1 cellular context compared by ENCODE assay signal in the genomic region with DNA sequence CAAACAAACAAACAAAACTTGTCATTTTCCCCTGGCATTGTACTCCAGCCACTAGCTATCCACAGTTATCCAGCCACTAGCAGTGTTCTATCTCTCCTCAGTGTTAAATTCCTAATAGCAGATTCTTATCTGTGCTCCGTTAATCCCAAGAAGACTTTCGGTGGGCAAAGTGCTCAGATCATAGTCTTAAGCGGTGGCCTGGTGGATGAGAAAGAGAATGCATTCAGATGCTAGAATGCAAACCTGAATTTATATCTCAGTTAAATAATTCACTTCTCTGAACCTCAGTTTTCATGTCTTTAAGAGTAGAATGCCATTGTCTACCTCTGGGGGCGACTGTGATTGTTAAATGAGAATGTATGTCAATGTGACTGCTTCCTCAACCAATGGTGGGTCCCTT.
TF ChIP-seq lines count a peak whose summit lies in the region.

No MANE protein-coding gene starts in this region.

TF ChIP-seq in GM23338, 12 proteins besides CTCF, POLR2A, EP300 and RAD21 (continued from another document):
- TF ChIP-seq, protein P1, sequence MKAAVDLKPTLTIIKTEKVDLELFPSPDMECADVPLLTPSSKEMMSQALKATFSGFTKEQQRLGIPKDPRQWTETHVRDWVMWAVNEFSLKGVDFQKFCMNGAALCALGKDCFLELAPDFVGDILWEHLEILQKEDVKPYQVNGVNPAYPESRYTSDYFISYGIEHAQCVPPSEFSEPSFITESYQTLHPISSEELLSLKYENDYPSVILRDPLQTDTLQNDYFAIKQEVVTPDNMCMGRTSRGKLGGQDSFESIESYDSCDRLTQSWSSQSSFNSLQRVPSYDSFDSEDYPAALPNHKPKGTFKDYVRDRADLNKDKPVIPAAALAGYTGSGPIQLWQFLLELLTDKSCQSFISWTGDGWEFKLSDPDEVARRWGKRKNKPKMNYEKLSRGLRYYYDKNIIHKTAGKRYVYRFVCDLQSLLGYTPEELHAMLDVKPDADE (IDR thresholded peaks at IDR 0.05), result no peak
- no peak for TF ChIP-seq ZNF114 (CRISPR knock-in tag; IDR thresholded peaks at IDR 0.05)
- TF ChIP-seq STAT1 (IDR thresholded peaks at IDR 0.05; ENCODE audit: unreplicated experiment), result no peak
- no peak for TF ChIP-seq POLR2AphosphoS5 (IDR thresholded peaks at IDR 0.05; ENCODE audit: low read depth)
- TF ChIP-seq ZNF331 (CRISPR knock-in tag; IDR thresholded peaks at IDR 0.05; ENCODE audit: low read depth), result no peak
- TF ChIP-seq EZH2phosphoT487 (IDR thresholded peaks at IDR 0.05; ENCODE audit: unreplicated experiment), result no peak
- no peak for TF ChIP-seq EZH2 (IDR thresholded peaks at IDR 0.05; ENCODE audit: low read depth, unreplicated experiment)
- no peak for TF ChIP-seq NANOG (IDR thresholded peaks at IDR 0.05; ENCODE audit: borderline replicate concordance)
- TF ChIP-seq, protein P2, sequence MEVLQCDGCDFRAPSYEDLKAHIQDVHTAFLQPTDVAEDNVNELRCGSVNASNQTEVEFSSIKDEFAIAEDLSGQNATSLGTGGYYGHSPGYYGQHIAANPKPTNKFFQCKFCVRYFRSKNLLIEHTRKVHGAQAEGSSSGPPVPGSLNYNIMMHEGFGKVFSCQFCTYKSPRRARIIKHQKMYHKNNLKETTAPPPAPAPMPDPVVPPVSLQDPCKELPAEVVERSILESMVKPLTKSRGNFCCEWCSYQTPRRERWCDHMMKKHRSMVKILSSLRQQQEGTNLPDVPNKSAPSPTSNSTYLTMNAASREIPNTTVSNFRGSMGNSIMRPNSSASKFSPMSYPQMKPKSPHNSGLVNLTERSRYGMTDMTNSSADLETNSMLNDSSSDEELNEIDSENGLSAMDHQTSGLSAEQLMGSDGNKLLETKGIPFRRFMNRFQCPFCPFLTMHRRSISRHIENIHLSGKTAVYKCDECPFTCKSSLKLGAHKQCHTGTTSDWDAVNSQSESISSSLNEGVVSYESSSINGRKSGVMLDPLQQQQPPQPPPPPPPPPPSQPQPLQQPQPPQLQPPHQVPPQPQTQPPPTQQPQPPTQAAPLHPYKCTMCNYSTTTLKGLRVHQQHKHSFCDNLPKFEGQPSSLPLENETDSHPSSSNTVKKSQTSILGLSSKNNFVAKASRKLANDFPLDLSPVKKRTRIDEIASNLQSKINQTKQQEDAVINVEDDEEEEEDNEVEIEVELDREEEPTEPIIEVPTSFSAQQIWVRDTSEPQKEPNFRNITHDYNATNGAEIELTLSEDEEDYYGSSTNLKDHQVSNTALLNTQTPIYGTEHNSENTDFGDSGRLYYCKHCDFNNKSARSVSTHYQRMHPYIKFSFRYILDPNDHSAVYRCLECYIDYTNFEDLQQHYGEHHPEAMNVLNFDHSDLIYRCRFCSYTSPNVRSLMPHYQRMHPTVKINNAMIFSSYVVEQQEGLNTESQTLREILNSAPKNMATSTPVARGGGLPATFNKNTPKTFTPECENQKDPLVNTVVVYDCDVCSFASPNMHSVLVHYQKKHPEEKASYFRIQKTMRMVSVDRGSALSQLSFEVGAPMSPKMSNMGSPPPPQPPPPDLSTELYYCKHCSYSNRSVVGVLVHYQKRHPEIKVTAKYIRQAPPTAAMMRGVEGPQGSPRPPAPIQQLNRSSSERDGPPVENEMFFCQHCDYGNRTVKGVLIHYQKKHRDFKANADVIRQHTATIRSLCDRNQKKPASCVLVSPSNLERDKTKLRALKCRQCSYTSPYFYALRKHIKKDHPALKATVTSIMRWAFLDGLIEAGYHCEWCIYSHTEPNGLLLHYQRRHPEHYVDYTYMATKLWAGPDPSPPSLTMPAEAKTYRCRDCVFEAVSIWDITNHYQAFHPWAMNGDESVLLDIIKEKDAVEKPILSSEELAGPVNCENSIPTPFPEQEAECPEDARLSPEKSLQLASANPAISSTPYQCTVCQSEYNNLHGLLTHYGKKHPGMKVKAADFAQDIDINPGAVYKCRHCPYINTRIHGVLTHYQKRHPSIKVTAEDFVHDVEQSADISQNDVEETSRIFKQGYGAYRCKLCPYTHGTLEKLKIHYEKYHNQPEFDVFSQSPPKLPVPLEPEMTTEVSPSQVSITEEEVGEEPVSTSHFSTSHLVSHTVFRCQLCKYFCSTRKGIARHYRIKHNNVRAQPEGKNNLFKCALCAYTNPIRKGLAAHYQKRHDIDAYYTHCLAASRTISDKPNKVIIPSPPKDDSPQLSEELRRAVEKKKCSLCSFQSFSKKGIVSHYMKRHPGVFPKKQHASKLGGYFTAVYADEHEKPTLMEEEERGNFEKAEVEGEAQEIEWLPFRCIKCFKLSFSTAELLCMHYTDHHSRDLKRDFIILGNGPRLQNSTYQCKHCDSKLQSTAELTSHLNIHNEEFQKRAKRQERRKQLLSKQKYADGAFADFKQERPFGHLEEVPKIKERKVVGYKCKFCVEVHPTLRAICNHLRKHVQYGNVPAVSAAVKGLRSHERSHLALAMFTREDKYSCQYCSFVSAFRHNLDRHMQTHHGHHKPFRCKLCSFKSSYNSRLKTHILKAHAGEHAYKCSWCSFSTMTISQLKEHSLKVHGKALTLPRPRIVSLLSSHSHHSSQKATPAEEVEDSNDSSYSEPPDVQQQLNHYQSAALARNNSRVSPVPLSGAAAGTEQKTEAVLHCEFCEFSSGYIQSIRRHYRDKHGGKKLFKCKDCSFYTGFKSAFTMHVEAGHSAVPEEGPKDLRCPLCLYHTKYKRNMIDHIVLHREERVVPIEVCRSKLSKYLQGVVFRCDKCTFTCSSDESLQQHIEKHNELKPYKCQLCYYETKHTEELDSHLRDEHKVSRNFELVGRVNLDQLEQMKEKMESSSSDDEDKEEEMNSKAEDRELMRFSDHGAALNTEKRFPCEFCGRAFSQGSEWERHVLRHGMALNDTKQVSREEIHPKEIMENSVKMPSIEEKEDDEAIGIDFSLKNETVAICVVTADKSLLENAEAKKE (CRISPR knock-in tag; IDR thresholded peaks at IDR 0.05), result no peak
